Comparison of ENCODE assay signal across 1 cellular context in the genomic region with DNA sequence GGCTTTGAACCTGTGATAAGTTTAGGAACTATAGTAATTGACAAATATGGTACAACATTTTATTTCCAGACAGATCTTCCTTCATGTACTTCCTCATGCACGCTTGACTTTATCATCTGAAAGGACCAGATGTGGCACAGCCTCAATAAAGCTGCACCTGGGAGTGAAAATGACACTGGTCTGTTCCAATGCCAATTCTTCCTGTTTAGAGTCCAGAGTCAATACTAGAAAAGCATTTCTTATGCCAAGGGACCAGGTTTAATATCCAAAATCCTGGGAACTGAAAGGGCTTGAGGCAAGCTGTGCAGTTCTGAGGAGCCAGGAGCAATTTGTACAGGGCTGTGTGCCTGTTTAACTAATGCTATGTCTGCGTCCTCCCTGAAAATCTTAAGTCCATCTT.
TF ChIP-seq lines count a peak whose summit lies in the region.

No MANE protein-coding gene starts in this region.

TF ChIP-seq in SK-N-SH treated with all-trans-retinoic acid at 6 μM for 48 hours, 23 proteins besides CTCF, POLR2A, EP300 and RAD21 (continued from another document):
- TF ChIP-seq, protein P1, sequence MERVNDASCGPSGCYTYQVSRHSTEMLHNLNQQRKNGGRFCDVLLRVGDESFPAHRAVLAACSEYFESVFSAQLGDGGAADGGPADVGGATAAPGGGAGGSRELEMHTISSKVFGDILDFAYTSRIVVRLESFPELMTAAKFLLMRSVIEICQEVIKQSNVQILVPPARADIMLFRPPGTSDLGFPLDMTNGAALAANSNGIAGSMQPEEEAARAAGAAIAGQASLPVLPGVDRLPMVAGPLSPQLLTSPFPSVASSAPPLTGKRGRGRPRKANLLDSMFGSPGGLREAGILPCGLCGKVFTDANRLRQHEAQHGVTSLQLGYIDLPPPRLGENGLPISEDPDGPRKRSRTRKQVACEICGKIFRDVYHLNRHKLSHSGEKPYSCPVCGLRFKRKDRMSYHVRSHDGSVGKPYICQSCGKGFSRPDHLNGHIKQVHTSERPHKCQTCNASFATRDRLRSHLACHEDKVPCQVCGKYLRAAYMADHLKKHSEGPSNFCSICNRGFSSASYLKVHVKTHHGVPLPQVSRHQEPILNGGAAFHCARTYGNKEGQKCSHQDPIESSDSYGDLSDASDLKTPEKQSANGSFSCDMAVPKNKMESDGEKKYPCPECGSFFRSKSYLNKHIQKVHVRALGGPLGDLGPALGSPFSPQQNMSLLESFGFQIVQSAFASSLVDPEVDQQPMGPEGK (CRISPR knock-in tag; IDR thresholded peaks at IDR 0.05; ENCODE audit: borderline replicate concordance), result no peak
TF ChIP-seq in SK-N-SH treated with all-trans-retinoic acid at 6 μM for 48 hours: peak in this region for 0.
